16 cellular contexts compared by ENCODE assay signal in the genomic region with DNA sequence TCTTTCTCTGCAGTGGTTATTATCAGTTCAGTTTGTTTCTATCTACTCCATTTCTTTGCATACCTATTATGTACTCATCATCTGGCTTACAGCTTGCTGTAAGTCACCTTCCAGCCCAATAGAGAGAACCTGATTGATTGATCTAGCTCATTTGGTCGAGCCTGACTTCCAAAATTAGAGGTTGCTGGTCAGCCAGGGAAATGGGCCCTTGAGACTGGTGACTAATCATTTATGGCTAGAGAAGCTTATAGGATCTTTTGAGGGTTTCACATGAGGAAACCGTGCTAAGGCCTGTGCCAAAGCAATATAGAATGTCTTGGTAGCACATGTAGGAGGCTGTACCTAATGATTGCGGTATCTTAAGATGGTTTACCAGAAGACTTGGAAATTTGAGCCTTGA. TPM values are rescaled to one million over a fixed set of nuclear protein-coding genes. Genes with fewer than 3 reads are reported as not detected.
DNase-seq lines count a peak whose midpoint lies in the region; ATAC-seq and TF ChIP-seq lines count a peak whose summit lies in the region.
"Had no signal": no experiment of that assay in that cellular context is flagged by ENCODE, and none has a peak within 500 bp of the region (broad histone marks: within the 10 kb centered on the region; RNA-seq: fewer than 3 reads in every experiment).

No MANE protein-coding gene starts in this region.

- peak overlapping the region in 1 of 2 donors; percentile 29 for H3K4me3 Mint-ChIP-seq in activated T-cell treated with anti-CD3 and anti-CD28 coated beads, Interleukin-2, amount 50 U/mL, for 72 hours
- H3K4me3 Mint-ChIP-seq in type B pancreatic cell, result no peak overlapping the region

- peak overlapping the region; percentile 64 for H3K27ac Mint-ChIP-seq in activated T-cell treated with anti-CD3 and anti-CD28 coated beads, Interleukin-2, amount 50 U/mL, for 72 hours
- peak overlapping the region; percentile 2 for H3K27ac Mint-ChIP-seq in type B pancreatic cell

- H3K9me3 Mint-ChIP-seq in activated T-cell treated with anti-CD3 and anti-CD28 coated beads, Interleukin-2, amount 50 U/mL, for 72 hours, result no peaks in the 10 kb centered on the region
- peaks cover 15% of the 10 kb centered on the region for H3K9me3 Mint-ChIP-seq in type B pancreatic cell
- H3K9me3 Mint-ChIP-seq: CD4-positive, CD25-positive, alpha-beta regulatory T cell had no signal

- no peak for TF ChIP-seq CTCF in type B pancreatic cell (conservative IDR thresholded peaks at IDR 0.05)

- H3K36me3 Mint-ChIP-seq in activated T-cell treated with anti-CD3 and anti-CD28 coated beads, Interleukin-2, amount 50 U/mL, for 72 hours (ENCODE audit: insufficient read depth in 2 of 2), result peaks cover 1 to 2% of the 10 kb centered on the region in 2 donors
- H3K36me3 Mint-ChIP-seq in type B pancreatic cell, result peaks cover 22% of the 10 kb centered on the region

- H3K27me3 Mint-ChIP-seq in activated T-cell treated with anti-CD3 and anti-CD28 coated beads, Interleukin-2, amount 50 U/mL, for 72 hours (ENCODE audit: low read depth), result no peaks in the 10 kb centered on the region
- no peaks in the 10 kb centered on the region for H3K27me3 Mint-ChIP-seq in type B pancreatic cell

- peaks cover 59% of the 10 kb centered on the region for H3K4me1 Mint-ChIP-seq in activated T-cell treated with anti-CD3 and anti-CD28 coated beads, Interleukin-2, amount 50 U/mL, for 72 hours (ENCODE audit: low read depth)
- H3K4me1 Mint-ChIP-seq in type B pancreatic cell (ENCODE audit: unreplicated experiment), result peaks cover 19% of the 10 kb centered on the region

- ATAC-seq in activated T-cell treated with anti-CD3 and anti-CD28 coated beads, Interleukin-2, amount 50 U/mL, for 72 hours (replicated peaks in 1 of 2), result no peak

- DNase-seq in activated T-cell treated with anti-CD3 and anti-CD28 coated beads, Interleukin-2, amount 50 U/mL, for 72 hours, result no peak
- DNase-seq in activated T-cell treated with anti-CD3 and anti-CD28 coated beads, Interleukin-2, amount 50 U/mL, for 1 hour, result no peak
- DNase-seq in NCI-H69 (lab: John Stamatoyannopoulos, UW) (peak; percentile 17), iris pigment epithelial cell (ENCODE audit: low read depth) (peak; percentile 9), type B pancreatic cell (ENCODE audit: extremely low spot score, unreplicated experiment) (no peak), cerebellum (ENCODE audit: low spot score) (no peak), SHP77 treated with DMSO at 0.1 percent for 48 hours (lab: John Stamatoyannopoulos, UW) (no peak)
- DNase-seq: CD4-positive, CD25-positive, alpha-beta regulatory T cell; EL; GOT3; KBM-7; MG63; NCI-H1417 treated with DMSO at 0.1 percent for 48 hours; NCI-H2029; NCI-H2171 treated with DMSO at 0.1 percent for 48 hours; NCI-H510A treated with DMSO at 0.1 percent for 48 hours had no signal

RNA-seq across cellular contexts. Expression of a gene that starts 5.8 kb away (rescaled TPM):
- 10 to 100 TPM; 63.1 to 76.7 TPM for total RNA-seq in activated T-cell treated with anti-CD3 and anti-CD28 coated beads, Interleukin-2, amount 50 U/mL, for 72 hours
- total RNA-seq in type B pancreatic cell (ENCODE audit: low replicate concordance), result 60.7 and 81.1 TPM in 2 replicates
- 182 TPM for total RNA-seq in cerebellum

Comparison
In these comparisons a context has a peak if more than half of its experiments do, and no peak if none do; other contexts are left out.
1. DNase-seq: peak in NCI-H69 (single experiment) and iris pigment epithelial cell (single experiment); none in activated T-cell treated with anti-CD3 and anti-CD28 coated beads, Interleukin-2, amount 50 U/mL, for 72 hours (0 of 2), activated T-cell treated with anti-CD3 and anti-CD28 coated beads, Interleukin-2, amount 50 U/mL, for 1 hour (single experiment), type B pancreatic cell (single experiment), cerebellum (single experiment) and SHP77 treated with DMSO at 0.1 percent for 48 hours (single experiment).